ENCODE assay signal across 24 cellular contexts in genomic region chr10:98577578-98577977, GRCh38.
"Had no signal": no experiment of that assay in that cellular context is flagged by ENCODE, and none has a peak within 500 bp of the region (broad histone marks: within the 10 kb centered on the region; RNA-seq: fewer than 3 reads in every experiment).

No MANE protein-coding gene starts in this region.

- H3K4me1 Mint-ChIP-seq: brain had no signal

- H3K9me3 Mint-ChIP-seq: activated T-cell treated with anti-CD3 and anti-CD28 coated beads, Interleukin-2, amount 50 U/mL, for 72 hours; brain; effector memory CD8-positive, alpha-beta T cell; nephron; T-helper 1 cell treated with Interleukin-12 subunit alpha and Interleukin-12 subunit beta and Interleukin-4 antibody, amounts not matched to agents 30 μg/mL and 1 μg/mL, for 36 hours had no signal

- H3K4me3 Mint-ChIP-seq: activated naive CD8-positive, alpha-beta T cell; activated T-cell treated with anti-CD3 and anti-CD28 coated beads, Interleukin-2, amount 50 U/mL, for 72 hours; brain; effector memory CD8-positive, alpha-beta T cell; nephron; T-helper 1 cell treated with Interleukin-12 subunit alpha and Interleukin-12 subunit beta and Interleukin-4 antibody, amounts not matched to agents 30 μg/mL and 1 μg/mL, for 36 hours had no signal

- H3K4me3 ChIP-seq: coronary artery, esophagus squamous epithelium, gastrocnemius medialis, spleen, testis, transverse colon had no signal

- H3K27ac ChIP-seq: coronary artery, esophagus squamous epithelium, gastrocnemius medialis, spleen, testis, transverse colon, VCaP had no signal

- DNase-seq: activated CD4-positive, alpha-beta T cell treated with anti-CD3 and anti-CD28 coated beads for 4 hours; activated CD4-positive, alpha-beta T cell treated with anti-CD3 and anti-CD28 coated beads, Interleukin-2, amount 50 U/mL, for 4 hours; activated naive CD4-positive, alpha-beta T cell; activated T-cell treated with anti-CD3 and anti-CD28 coated beads for 4 hours; activated T-cell treated with anti-CD3 and anti-CD28 coated beads, Interleukin-2, amount 50 U/mL, for 72 hours; anterior cingulate cortex; effector memory CD8-positive, alpha-beta T cell; esophagus squamous epithelium; gastrocnemius medialis; glutamatergic neuron; left ventricle myocardium superior; posterior cingulate gyrus; right cardiac atrium; spleen; stimulated activated naive CD8-positive, alpha-beta T cell treated with anti-CD3 and anti-CD28 coated beads, Interleukin-15, Interleukin-2, amounts not matched to agents 100 U/mL and 50 U/mL, for 24 hours; T-helper 9 cell; testis; transverse colon had no signal

- H3K27ac Mint-ChIP-seq: activated naive CD8-positive, alpha-beta T cell; brain; effector memory CD8-positive, alpha-beta T cell; T-helper 1 cell treated with Interleukin-12 subunit alpha and Interleukin-12 subunit beta and Interleukin-4 antibody, amounts not matched to agents 30 μg/mL and 1 μg/mL, for 36 hours had no signal

- H3K27me3 ChIP-seq: esophagus squamous epithelium, gastrocnemius medialis, testis, transverse colon had no signal

- H3K9me3 ChIP-seq: esophagus squamous epithelium, gastrocnemius medialis, spleen, testis, transverse colon had no signal

- ATAC-seq: activated T-cell treated with anti-CD3 and anti-CD28 coated beads, Interleukin-2, amount 50 U/mL, for 72 hours; effector memory CD8-positive, alpha-beta T cell; gastrocnemius medialis; left ventricle myocardium superior; right cardiac atrium; stimulated activated naive CD8-positive, alpha-beta T cell treated with anti-CD3 and anti-CD28 coated beads, Interleukin-15, Interleukin-2, amounts not matched to agents 100 U/mL and 50 U/mL, for 24 hours had no signal

- H3K36me3 ChIP-seq: esophagus squamous epithelium, gastrocnemius medialis, spleen, transverse colon had no signal

- H3K4me1 ChIP-seq: esophagus squamous epithelium, gastrocnemius medialis, spleen, testis had no signal

- H3K36me3 Mint-ChIP-seq: activated naive CD8-positive, alpha-beta T cell; brain had no signal
